Comparison of ENCODE assay signal across 24 cellular contexts in the genomic region with DNA sequence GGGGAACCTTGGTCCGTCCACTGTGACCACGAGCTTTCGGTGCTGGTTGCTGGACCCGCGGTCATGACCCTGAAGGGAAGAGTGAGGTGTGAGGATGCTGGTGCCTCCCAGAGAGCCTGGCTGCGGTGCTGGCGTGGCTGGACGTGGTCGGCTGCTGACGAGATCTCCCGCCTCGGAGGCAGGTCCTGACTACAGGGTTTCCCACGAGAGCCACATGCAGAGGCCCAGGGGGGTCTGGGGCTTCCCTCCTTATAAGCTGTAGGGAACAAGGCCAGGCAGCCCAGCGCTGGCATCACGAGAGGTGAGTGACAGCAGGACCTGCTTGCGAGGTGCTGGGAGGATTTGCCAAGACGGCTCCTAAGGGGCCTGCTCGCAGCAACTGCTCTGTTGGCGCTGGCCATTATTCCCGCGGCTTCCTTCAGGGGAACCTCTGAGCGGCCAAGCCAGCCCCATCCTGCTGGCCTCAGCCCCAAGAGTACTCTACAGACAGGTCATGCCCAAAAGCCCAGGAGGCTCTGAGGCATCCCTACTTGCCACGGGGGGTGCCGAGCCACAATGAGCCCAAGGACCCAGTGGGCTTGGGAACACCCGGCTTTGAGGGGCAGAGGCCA.
"Had no signal": no experiment of that assay in that cellular context is flagged by ENCODE, and none has a peak within 500 bp of the region (broad histone marks: within the 10 kb centered on the region; RNA-seq: fewer than 3 reads in every experiment).

No MANE protein-coding gene starts in this region.

- H3K79me2 ChIP-seq: hepatocyte, parathyroid adenoma had no signal

- H3K9me3 ChIP-seq: lower lobe of right lung, neutrophil, right atrium auricular region, right lobe of liver, suprapubic skin, thoracic aorta, tibial artery, uterus had no signal

- H3K4me2 ChIP-seq: hepatocyte had no signal

- H3K27ac ChIP-seq: heart right ventricle, hepatocyte, left ventricle myocardium inferior, lower lobe of right lung, neutrophil, parathyroid adenoma, right atrium auricular region, right lobe of liver, skin epidermis, suprapubic skin, thoracic aorta, tibial artery, uterus had no signal

- H3K9ac ChIP-seq: parathyroid adenoma had no signal

- H3K4me3 ChIP-seq: heart right ventricle, hepatocyte, left ventricle myocardium inferior, lower lobe of right lung, right atrium auricular region, right lobe of liver, skin epidermis, suprapubic skin, thoracic aorta, tibial artery, uterus had no signal

- H2AFZ ChIP-seq: hepatocyte, parathyroid adenoma had no signal

- H3K27me3 ChIP-seq: right atrium auricular region, right lobe of liver had no signal

- H3K4me1 ChIP-seq: heart right ventricle, left ventricle myocardium inferior, lower lobe of right lung, parathyroid adenoma, right atrium auricular region, right lobe of liver, uterus had no signal

- H3K36me3 ChIP-seq: heart right ventricle, left ventricle myocardium inferior, lower lobe of right lung, neutrophil, right atrium auricular region, right lobe of liver, suprapubic skin, thoracic aorta, tibial artery, uterus had no signal

- ATAC-seq: heart right ventricle; lower lobe of right lung; naive thymus-derived CD8-positive, alpha-beta T cell; right lobe of liver; stimulated activated effector memory CD8-positive, alpha-beta T cell treated with anti-CD3 and anti-CD28 coated beads, Interleukin-12 subunit alpha, Interleukin-12 subunit beta, amount 100 ng/mL, for 72 hours had no signal

- DNase-seq: heart right ventricle; islet precursor cell; left ventricle myocardium inferior; lower lobe of right lung; mammary epithelial cell; mesenchymal stem cell; naive thymus-derived CD8-positive, alpha-beta T cell; occipital lobe; right lobe of liver; stimulated activated CD4-positive, alpha-beta T cell treated with anti-CD3 and anti-CD28 coated beads, Interleukin-12 subunit alpha, Interleukin-12 subunit beta, amount 100 ng/mL, for 4 hours; stimulated activated CD4-positive, alpha-beta T cell treated with anti-CD3 and anti-CD28 coated beads, Interleukin-15, amount 100 ng/mL, for 24 hours; stimulated activated CD4-positive, alpha-beta T cell treated with anti-CD3 and anti-CD28 coated beads, Interleukin-4, amount 100 ng/mL, for 24 hours; stimulated activated naive CD4-positive, alpha-beta T cell; tibial artery; trophoblast cell; uterus had no signal
